8 cellular contexts compared by ENCODE assay signal in genomic region chr4:2754848-2755820, GRCh38. TPM values are rescaled to one million over a fixed set of nuclear protein-coding genes. Genes with fewer than 3 reads are reported as not detected.
DNase-seq lines count a peak whose midpoint lies in the region; ATAC-seq and TF ChIP-seq lines count a peak whose summit lies in the region.

No MANE protein-coding gene starts in this region.

- H3K9me3 Mint-ChIP-seq in activated T-cell treated with anti-CD3 and anti-CD28 coated beads, Interleukin-2, amount 50 U/mL, for 72 hours, result no peaks in the 10 kb centered on the region

- TF ChIP-seq CTCF in body of pancreas (IDR thresholded peaks at IDR 0.05) (no peak), lung (IDR thresholded peaks at IDR 0.05; ENCODE audit: control extremely low read depth, extremely low read depth) (no peak), upper lobe of left lung (IDR thresholded peaks at IDR 0.05) (no peak)

- H3K36me3 ChIP-seq in body of pancreas (replicated peaks in 1 of 2; ENCODE audit: insufficient read depth in 1 of 2, low read depth in 2 of 2) (no peaks in the 10 kb centered on the region), lung (ENCODE audit: control insufficient read depth in 2 of 2, insufficient read depth in 2 of 2, low read length in 2 of 2) (peaks cover 0 to 4% of the 10 kb centered on the region in 2 donors), upper lobe of left lung (peaks cover 0 to 6% (median 3%) of the 10 kb centered on the region in 4 donors)

- intact Hi-C loops in body of pancreas (cut with DNase I), result loop anchor here (5.0 kb wide), 1 partner anchor 182 kb away; no protein-coding TSS in a partner anchor

- H3K27me3 ChIP-seq in body of pancreas, result no peaks in the 10 kb centered on the region
- no peaks in the 10 kb centered on the region for H3K27me3 ChIP-seq in lung (ENCODE audit: control insufficient read depth, insufficient read depth)
- no peaks in the 10 kb centered on the region for H3K27me3 ChIP-seq in upper lobe of left lung

- peaks cover 50% of the 10 kb centered on the region for H3K4me1 Mint-ChIP-seq in activated T-cell treated with anti-CD3 and anti-CD28 coated beads, Interleukin-2, amount 50 U/mL, for 72 hours (ENCODE audit: low read depth)

- H3K4me1 ChIP-seq in body of pancreas, result peaks cover 30% of the 10 kb centered on the region
- peaks cover 6 to 9% of the 10 kb centered on the region in 2 donors for H3K4me1 ChIP-seq in lung (ENCODE audit: control insufficient read depth in 2 of 2, insufficient read depth in 2 of 2, low read length in 2 of 2)
- peaks cover 21 to 37% (median 25%) of the 10 kb centered on the region in 4 donors for H3K4me1 ChIP-seq in upper lobe of left lung

- DNase-seq in activated T-cell treated with anti-CD3 and anti-CD28 coated beads, Interleukin-2, amount 50 U/mL, for 72 hours, result no peak
- DNase-seq in activated T-cell treated with anti-CD3 and anti-CD28 coated beads for 4 hours, result no peak
- no peak for DNase-seq in body of pancreas
- DNase-seq in lung (ENCODE audit: low spot score), result no peak
- no peak for DNase-seq in upper lobe of left lung
- DNase-seq in erythroblast (lab: John Stamatoyannopoulos, UW), result no peak

- no peaks in the 10 kb centered on the region for H3K27me3 Mint-ChIP-seq in activated T-cell treated with anti-CD3 and anti-CD28 coated beads, Interleukin-2, amount 50 U/mL, for 72 hours (ENCODE audit: low read depth)

- peaks cover 1 to 8% of the 10 kb centered on the region in 2 donors for H3K36me3 Mint-ChIP-seq in activated T-cell treated with anti-CD3 and anti-CD28 coated beads, Interleukin-2, amount 50 U/mL, for 72 hours (ENCODE audit: insufficient read depth in 2 of 2)

- H3K4me3 Mint-ChIP-seq in activated T-cell treated with anti-CD3 and anti-CD28 coated beads, Interleukin-2, amount 50 U/mL, for 72 hours, result peak overlapping the region; percentile 78 to 84

- peak overlapping the region; percentile 21 for H3K27ac Mint-ChIP-seq in activated T-cell treated with anti-CD3 and anti-CD28 coated beads, Interleukin-2, amount 50 U/mL, for 72 hours

- 26 to 33% methylated on average over 20 to 22 of the region's 23 CpGs for WGBS in body of pancreas, 2 donors
- WGBS in lung, 2 donors, result 54 to 64% methylated on average over 23 of the region's 23 CpGs
- WGBS in upper lobe of left lung, 2 donors, result 55 to 69% methylated on average over 19 to 23 of the region's 23 CpGs

- H3K27ac ChIP-seq in body of pancreas (peak overlapping the region in 3 of 4 donors; percentile 70 to 94 (median 88)), lung (ENCODE audit: low read depth in 1 of 2, low read length in 1 of 2) (peak overlapping the region; percentile 88 to 94), upper lobe of left lung (peak overlapping the region; percentile 87 to 95 (median 92))

- peak overlapping the region; percentile 16 to 60 for H3K4me3 ChIP-seq in body of pancreas
- peak overlapping the region; percentile 85 for H3K4me3 ChIP-seq in lung
- H3K4me3 ChIP-seq in upper lobe of left lung, result peak overlapping the region; percentile 43 to 96 (median 82)

- TF ChIP-seq EP300 in upper lobe of left lung (IDR thresholded peaks at IDR 0.05), result no peak

- H3K9me3 ChIP-seq in body of pancreas (no peaks in the 10 kb centered on the region), lung (ENCODE audit: control insufficient read depth in 2 of 2, insufficient read depth in 1 of 2, low read length in 1 of 2) (no peaks in the 10 kb centered on the region), upper lobe of left lung (no peaks in the 10 kb centered on the region)

- no peak for ATAC-seq in activated T-cell treated with anti-CD3 and anti-CD28 coated beads, Interleukin-2, amount 50 U/mL, for 72 hours (replicated peaks in 1 of 2)
- ATAC-seq in body of pancreas (no peak), lung (ENCODE audit: insufficient read depth, low FRiP score) (no peak), upper lobe of left lung (ENCODE audit: low FRiP score in 2 of 2) (no peak), GM18511 (IDR thresholded peaks at IDR 0.05; ENCODE audit: unreplicated experiment) (no peak), HG02623 (IDR thresholded peaks at IDR 0.05; ENCODE audit: unreplicated experiment) (no peak)

- TF ChIP-seq POLR2A in body of pancreas (IDR thresholded peaks at IDR 0.05) (no peak), upper lobe of left lung (IDR thresholded peaks at IDR 0.05) (no peak), erythroblast (IDR thresholded peaks at IDR 0.05; ENCODE audit: low read length) (no peak)

RNA-seq across cellular contexts. Expression of gene TNIP2, which starts 1.0 kb away (rescaled TPM):
- 10 to 100 TPM; 72.3 to 85.8 TPM for total RNA-seq in activated T-cell treated with anti-CD3 and anti-CD28 coated beads, Interleukin-2, amount 50 U/mL, for 72 hours
- 10 to 100 TPM; 39.7 to 75.8 TPM for total RNA-seq in body of pancreas
- total RNA-seq in lung, result 10 to 100 TPM; 30.6 to 46.3 TPM
- polyA plus RNA-seq in lung, result 10 to 100 TPM; 41.2 to 82.8 TPM
- total RNA-seq in upper lobe of left lung, result 10 to 100 TPM; 39.4 to 87.1 (median 60.1) TPM

RNA-seq across cellular contexts. Expression of gene SH3BP2, which starts 37.8 kb away (rescaled TPM):
- 10 to 100 TPM; 60.7 to 65.6 TPM for total RNA-seq in activated T-cell treated with anti-CD3 and anti-CD28 coated beads, Interleukin-2, amount 50 U/mL, for 72 hours
- total RNA-seq in body of pancreas, result 10 to 100 TPM; 29.0 to 33.5 TPM
- 100 to 1,000 TPM in 1 of 2 donors, 10 to 100 TPM in 1; 49.9 to 117 TPM for total RNA-seq in lung
- 10 to 100 TPM; 62.9 to 96.7 TPM for polyA plus RNA-seq in lung
- 100 to 1,000 TPM in 3 of 6 donors, 10 to 100 TPM in 3; 59.1 to 358 (median 103) TPM for total RNA-seq in upper lobe of left lung
